10 cellular contexts compared by ENCODE assay signal in genomic region chr3:169931747-169932520, GRCh38. TPM values are rescaled to one million over a fixed set of nuclear protein-coding genes. Genes with fewer than 3 reads are reported as not detected.
DNase-seq lines count a peak whose midpoint lies in the region; ATAC-seq and TF ChIP-seq lines count a peak whose summit lies in the region.
"Had no signal": no experiment of that assay in that cellular context is flagged by ENCODE, and none has a peak within 500 bp of the region (broad histone marks: within the 10 kb centered on the region; RNA-seq: fewer than 3 reads in every experiment).

No MANE protein-coding gene starts in this region.

- no peaks in the 10 kb centered on the region for H3K27me3 ChIP-seq in right atrium auricular region
- H3K27me3 ChIP-seq: hepatocyte had no signal

- H3K9me3 Mint-ChIP-seq in HFFc6 (no peaks in the 10 kb centered on the region), progenitor cell of endocrine pancreas (ENCODE audit: low read depth) (no peaks in the 10 kb centered on the region)

- H3K4me3 ChIP-seq in right atrium auricular region: no peak overlapping the region
- H3K4me3 ChIP-seq: hepatocyte had no signal

- ATAC-seq in GM19351 (IDR thresholded peaks at IDR 0.05; ENCODE audit: unreplicated experiment) (peak; percentile 86), HG02885 (IDR thresholded peaks at IDR 0.05; ENCODE audit: poor library complexity, unreplicated experiment) (peak; percentile 93)

- DNase-seq in GM10248 (ENCODE audit: extremely low spot score): peak; percentile 65
- DNase-seq in NAMALWA (ENCODE audit: low spot score): peak; percentile 93
- DNase-seq in HFFc6: no peak
- no peak for DNase-seq in NCI-H524 (lab: John Stamatoyannopoulos, UW)
- no peak for DNase-seq in right atrium auricular region (ENCODE audit: low spot score)
- no peak for DNase-seq in progenitor cell of endocrine pancreas (ENCODE audit: low spot score, unreplicated experiment)

- no peaks in the 10 kb centered on the region for H3K36me3 ChIP-seq in right atrium auricular region

- H3K4me1 ChIP-seq in right atrium auricular region: no peaks in the 10 kb centered on the region

- H3K27ac ChIP-seq in right atrium auricular region: no peak overlapping the region
- H3K27ac ChIP-seq: hepatocyte had no signal

- H3K9me3 ChIP-seq in right atrium auricular region: no peaks in the 10 kb centered on the region

- H3K4me3 Mint-ChIP-seq in HFFc6 (no peak overlapping the region), progenitor cell of endocrine pancreas (ENCODE audit: low read depth) (no peak overlapping the region)

- H3K27ac Mint-ChIP-seq in HFFc6 (no peak overlapping the region), progenitor cell of endocrine pancreas (no peak overlapping the region)

- no peaks in the 10 kb centered on the region for H3K36me3 Mint-ChIP-seq in HFFc6 (ENCODE audit: low read depth)
- no peaks in the 10 kb centered on the region for H3K36me3 Mint-ChIP-seq in progenitor cell of endocrine pancreas (ENCODE audit: insufficient read depth)

- CTCF ChIA-PET in GM10248 (lab: Yijun Ruan, JAX): interaction anchor here (0.7 to 2.3 kb wide), 9 partner anchors 8 to 123 kb away, joined by 3 to 7 read pairs (median 3); no protein-coding TSS in a partner anchor

- H3K27me3 Mint-ChIP-seq in HFFc6 (ENCODE audit: insufficient read depth) (peaks cover 17% of the 10 kb centered on the region), progenitor cell of endocrine pancreas (peaks cover 20% of the 10 kb centered on the region)

- no peaks in the 10 kb centered on the region for H3K4me1 Mint-ChIP-seq in HFFc6 (ENCODE audit: low read depth)
- H3K4me1 Mint-ChIP-seq in progenitor cell of endocrine pancreas (ENCODE audit: low read depth): no peaks in the 10 kb centered on the region

- POLR2A ChIA-PET in GM10248 (lab: Yijun Ruan, JAX): no interaction called here

- no peak for TF ChIP-seq CTCF in GM10248 (IDR thresholded peaks at IDR 0.05; ENCODE audit: control extremely low read depth, extremely low read depth, low read depth, missing control alignments)
- no peak for TF ChIP-seq CTCF in HFFc6 (IDR thresholded peaks at IDR 0.05)
- TF ChIP-seq CTCF in right atrium auricular region (IDR thresholded peaks at IDR 0.05): no peak
- TF ChIP-seq CTCF in progenitor cell of endocrine pancreas (IDR thresholded peaks at IDR 0.05; ENCODE audit: unreplicated experiment): no peak

RNA-seq across cellular contexts. Expression of gene SAMD7, which starts 20.6 kb away (rescaled TPM):
- total RNA-seq in HFFc6 (2021; fragmentation: NEBNext Ultra II Directional; extraction: Animal tissue kit (Norgen Biotek cat#: 25700)): not detected
- not detected for total RNA-seq in right atrium auricular region
- total RNA-seq in progenitor cell of endocrine pancreas: not detected in 2 replicates
- total RNA-seq: hepatocyte, myocyte had no signal

RNA-seq across cellular contexts. Expression of gene SEC62, which starts 34.7 kb away (rescaled TPM):
- 100 to 1,000 TPM; 124 to 153 (median 133) TPM for total RNA-seq in HFFc6 (2021; fragmentation: NEBNext Ultra II Directional; extraction: Animal tissue kit (Norgen Biotek cat#: 25700))
- 10 to 100 TPM; 29.5 to 31.2 TPM for total RNA-seq in right atrium auricular region
- 94.6 and 103 TPM in 2 replicates for total RNA-seq in progenitor cell of endocrine pancreas

Comparison
In these comparisons a context has a peak if more than half of its experiments do, and no peak if none do; other contexts are left out.
1. DNase-seq: peak in GM10248 (single experiment) and NAMALWA (single experiment); none in HFFc6 (single experiment), NCI-H524 (0 of 2), right atrium auricular region (single experiment) and progenitor cell of endocrine pancreas (single experiment).